Comparison of ENCODE assay signal across 24 cellular contexts in the genomic region with DNA sequence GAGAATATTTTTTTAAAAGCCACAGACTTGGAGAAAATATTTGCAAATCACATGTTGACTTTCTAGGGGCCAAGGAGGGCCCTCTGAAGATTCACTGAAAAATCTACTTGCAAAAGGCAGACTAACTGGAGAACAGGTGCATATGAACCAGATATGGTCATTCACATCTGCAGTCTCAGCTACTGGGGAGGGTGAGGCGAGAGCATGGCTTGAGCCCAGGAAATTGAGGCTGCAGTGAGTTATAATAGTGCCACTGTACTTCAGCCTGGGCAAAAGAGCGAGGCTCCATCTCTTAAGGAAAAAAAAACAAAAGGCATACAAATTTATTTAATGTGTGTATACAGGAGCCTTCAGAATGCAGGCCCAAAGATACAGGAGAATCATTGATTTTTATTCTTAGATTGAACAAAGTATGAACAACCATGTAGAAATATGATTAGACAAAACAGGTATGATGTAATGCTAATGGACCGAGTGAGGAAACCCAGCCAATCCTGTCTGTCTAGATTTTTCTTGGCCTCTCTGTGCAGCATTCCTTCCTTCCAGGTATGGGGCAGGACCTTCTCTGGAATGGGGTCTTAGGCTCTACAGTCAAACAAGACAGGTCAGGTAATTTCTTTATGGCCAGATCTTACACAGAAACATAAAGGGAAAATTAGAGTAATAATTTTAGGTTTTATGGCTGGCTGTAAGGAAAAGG. TPM values are rescaled to one million over a fixed set of nuclear protein-coding genes. Genes with fewer than 3 reads are reported as not detected.
"Had no signal": no experiment of that assay in that cellular context is flagged by ENCODE, and none has a peak within 500 bp of the region (broad histone marks: within the 10 kb centered on the region; RNA-seq: fewer than 3 reads in every experiment).

No MANE protein-coding gene starts in this region.

- H3K4me3 ChIP-seq: adrenal gland, K562 had no signal

- H3K27ac ChIP-seq: adrenal gland had no signal

- H3K27me3 ChIP-seq: adrenal gland had no signal

- H3K4me1 ChIP-seq: adrenal gland had no signal

- H3K36me3 ChIP-seq: adrenal gland had no signal

- DNase-seq: activated CD4-positive, alpha-beta T cell treated with anti-CD3 and anti-CD28 coated beads for 48 hours; activated CD4-positive, alpha-beta T cell treated with anti-CD3 and anti-CD28 coated beads, Interleukin-2, amount 50 U/mL, for 4 hours; activated CD4-positive, CD25-positive, alpha-beta regulatory T cell treated with anti-CD3 and anti-CD28 coated beads, Interleukin-2, amount 50 U/mL, for 72 hours; activated CD8-positive, alpha-beta memory T cell treated with anti-CD3 and anti-CD28 coated beads, Interleukin-2, amount 50 U/mL, for 48 hours; activated CD8-positive, alpha-beta T cell treated with anti-CD3 and anti-CD28 coated beads, Interleukin-2, amount 10 ng/mL, durations not matched to agents 7 days and 5 days; activated naive CD4-positive, alpha-beta T cell treated with anti-CD3 and anti-CD28 coated beads, Interleukin-2, amount 50 U/mL, for 16 hours; activated naive CD8-positive, alpha-beta T cell treated with anti-CD3 and anti-CD28 coated beads, Interleukin-2, amount 10 ng/mL, durations not matched to agents 7 days and 5 days; activated T-cell treated with anti-CD3 and anti-CD28 coated beads, Interleukin-2, amount 50 U/mL, for 1 hour; adrenal gland; anterior cingulate cortex; Karpas-422; MM.1S; NCI-H1105 treated with DMSO at 0.1 percent for 48 hours; NCI-H1436 treated with DMSO at 0.1 percent for 48 hours; NCI-H187; NCI-H2081; NCI-H446; NCI-H524; Right ventricle myocardium superior; RPMI8226 had no signal

- ATAC-seq: activated CD8-positive, alpha-beta T cell treated with anti-CD3 and anti-CD28 coated beads, Interleukin-2, amount 10 ng/mL, durations not matched to agents 7 days and 5 days; K562; Panc1; WTC11 had no signal

- H3K9me3 ChIP-seq: adrenal gland had no signal

RNA-seq across cellular contexts. Expression of a gene that starts 15.3 kb away (rescaled TPM):
- total RNA-seq: activated CD8-positive, alpha-beta T cell treated with anti-CD3 and anti-CD28 coated beads, Interleukin-2, amount 10 ng/mL, durations not matched to agents 7 days and 5 days; activated naive CD8-positive, alpha-beta T cell treated with anti-CD3 and anti-CD28 coated beads, Interleukin-2, amount 10 ng/mL, durations not matched to agents 7 days and 5 days; SK-MEL-5 had no signal
